Comparison of ENCODE assay signal across 17 cellular contexts in the genomic region with DNA sequence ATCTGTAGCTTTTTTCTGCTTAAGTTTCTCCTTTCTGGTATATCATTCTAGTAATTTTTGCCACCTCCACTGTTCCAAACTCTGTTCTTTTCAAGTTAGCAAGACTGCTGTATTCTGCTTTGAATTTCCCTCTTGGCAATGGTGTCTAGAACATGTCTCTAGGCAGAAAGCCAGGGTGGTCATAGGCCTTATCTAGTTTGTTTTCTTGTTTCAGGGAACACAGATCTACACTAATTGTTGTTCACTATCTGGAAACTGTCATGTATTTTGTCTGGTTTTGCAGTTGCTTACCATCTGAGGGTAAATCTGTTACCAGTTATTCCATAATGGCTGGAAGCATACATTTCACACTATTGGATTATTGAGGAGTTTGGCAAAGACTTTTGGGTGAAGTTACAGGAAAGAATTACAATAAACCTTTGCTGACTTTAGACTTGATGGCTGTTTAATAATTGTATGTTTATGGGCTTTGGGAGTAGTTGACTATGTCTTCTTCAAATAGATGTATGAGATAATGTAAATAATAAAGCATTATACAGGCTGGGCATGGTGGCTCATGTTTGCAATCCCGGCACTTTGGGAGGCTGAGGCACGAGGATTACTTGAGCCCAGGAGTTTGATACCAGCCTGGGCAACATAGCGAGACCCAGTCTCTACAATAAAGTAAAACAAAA. TPM values are rescaled to one million over a fixed set of nuclear protein-coding genes. Genes with fewer than 3 reads are reported as not detected.
DNase-seq lines count a peak whose midpoint lies in the region; ATAC-seq and TF ChIP-seq lines count a peak whose summit lies in the region.
"Had no signal": no experiment of that assay in that cellular context is flagged by ENCODE, and none has a peak within 500 bp of the region (broad histone marks: within the 10 kb centered on the region; RNA-seq: fewer than 3 reads in every experiment).

No MANE protein-coding gene starts in this region.

- H3K36me3 ChIP-seq in BE2C = no peaks in the 10 kb centered on the region
- H3K36me3 ChIP-seq in psoas muscle (ENCODE audit: insufficient read depth in 1 of 2, low read depth in 1 of 2) = no peaks in the 10 kb centered on the region
- H3K36me3 ChIP-seq: MG63 had no signal

- in situ Hi-C loops in astrocyte of the cerebellum (cut with HindIII; ENCODE audit: low sequenced_read_pairs) = no loop called here

- peaks cover 2% of the 10 kb centered on the region for H3K9me3 Mint-ChIP-seq in memory B cell

- ATAC-seq in memory B cell (ENCODE audit: low read depth) = no peak
- no peak for ATAC-seq in psoas muscle

- H3K9me3 ChIP-seq in BE2C = no peaks in the 10 kb centered on the region
- H3K9me3 ChIP-seq in psoas muscle = no peaks in the 10 kb centered on the region
- H3K9me3 ChIP-seq: MG63 had no signal

- no peak overlapping the region for H3K27ac ChIP-seq in psoas muscle

- H3K4me1 ChIP-seq in BE2C = peaks cover 8% of the 10 kb centered on the region
- no peaks in the 10 kb centered on the region for H3K4me1 ChIP-seq in psoas muscle
- H3K4me1 ChIP-seq: Caco-2 had no signal

- TF ChIP-seq CTCF in BE2C (IDR thresholded peaks at IDR 0.05; ENCODE audit: low read depth, low read length) (no peak), LNCaP clone FGC (IDR thresholded peaks at IDR 0.05; ENCODE audit: control insufficient read depth, extremely low read depth, insufficient read depth) (no peak), astrocyte of the cerebellum (IDR thresholded peaks at IDR 0.05; ENCODE audit: low read depth, low read length, missing control alignments) (no peak), psoas muscle (IDR thresholded peaks at IDR 0.05) (no peak)

- H3K4me3 ChIP-seq in BE2C (ENCODE audit: low read depth, low read length) (no peak overlapping the region), LNCaP clone FGC (ENCODE audit: low read depth, low read length) (no peak overlapping the region), astrocyte of the cerebellum (ENCODE audit: low read depth, low read length) (no peak overlapping the region), psoas muscle (no peak overlapping the region)
- H3K4me3 ChIP-seq: MG63 had no signal

- H3K36me3 Mint-ChIP-seq in memory B cell = peaks cover 55% of the 10 kb centered on the region

- H3K27me3 Mint-ChIP-seq in memory B cell = no peaks in the 10 kb centered on the region

- WGBS in psoas muscle, 3 donors = 96 to 97% (median 96%) methylated on average over 3 of the region's 3 CpGs

- intact Hi-C loops in psoas muscle (cut with DNase I) = no loop called here

- DNase-seq in BE2C (peak; percentile 32), LNCaP clone FGC (ENCODE audit: low read depth) (peak; percentile 68), astrocyte of the cerebellum (ENCODE audit: low read depth) (peak; percentile 6), memory B cell (ENCODE audit: low spot score in 2 of 2) (no peak), psoas muscle (no peak), ureter (ENCODE audit: low spot score) (no peak), NCI-H82 (lab: John Stamatoyannopoulos, UW) (no peak)
- DNase-seq: Caco-2, DMS153, HFFc6, MG63, NCI-H1092, NCI-H146, NCI-H2081, NCI-H510A, RPMI8226, SIG-M5 had no signal

- peaks cover 35% of the 10 kb centered on the region for H3K4me1 Mint-ChIP-seq in memory B cell

- H3K4me3 Mint-ChIP-seq in memory B cell = no peak overlapping the region
- H3K4me3 Mint-ChIP-seq: HFFc6 had no signal

- H3K27me3 ChIP-seq in BE2C (no peaks in the 10 kb centered on the region; the same call in 1 of the 2 replicates), psoas muscle (ENCODE audit: insufficient read depth in 3 of 3, low read length in 2 of 3) (no peaks in the 10 kb centered on the region)
- H3K27me3 ChIP-seq: MG63 had no signal

- peak overlapping the region; percentile 67 for H3K27ac Mint-ChIP-seq in memory B cell
- H3K27ac Mint-ChIP-seq: HFFc6 had no signal

RNA-seq across cellular contexts. Expression of a gene that starts 41.4 kb away (rescaled TPM):
- polyA plus RNA-seq in BE2C (2012; ENCODE audit: insufficient read depth, insufficient read length, low read depth) = 7.2 TPM
- total RNA-seq in psoas muscle (1 to 10 TPM; 4.1 to 8.6 (median 6.7) TPM), ureter (38.0 TPM)
- polyA plus RNA-seq in psoas muscle = 1 to 10 TPM; 3.2 to 7.4 (median 3.4) TPM

Comparison
In these comparisons a context has a peak if more than half of its experiments do, and no peak if none do; other contexts are left out.
1. DNase-seq: peak in BE2C (single experiment), LNCaP clone FGC (single experiment) and astrocyte of the cerebellum (single experiment); none in memory B cell (0 of 2), psoas muscle (0 of 2), ureter (single experiment) and NCI-H82 (single experiment).